12 cellular contexts compared by ENCODE assay signal in genomic region chr17:49836111-49837030, GRCh38. TPM values are rescaled to one million over a fixed set of nuclear protein-coding genes. Genes with fewer than 3 reads are reported as not detected.
DNase-seq lines count a peak whose midpoint lies in the region; ATAC-seq and TF ChIP-seq lines count a peak whose summit lies in the region.
"Had no signal": no experiment of that assay in that cellular context is flagged by ENCODE, and none has a peak within 500 bp of the region (broad histone marks: within the 10 kb centered on the region; RNA-seq: fewer than 3 reads in every experiment).

No MANE protein-coding gene starts in this region.

- no peak overlapping the region for H2BK12ac ChIP-seq in neuronal stem cell (ENCODE audit: low read length)

- no peaks in the 10 kb centered on the region for H3K9me3 ChIP-seq in SJSA1 (replicated peaks)
- no peaks in the 10 kb centered on the region for H3K9me3 ChIP-seq in psoas muscle
- H3K9me3 ChIP-seq in neuronal stem cell (replicated peaks in 1 of 2; ENCODE audit: control insufficient read depth in 2 of 2, insufficient read depth in 1 of 2, low read depth in 1 of 2, low read length in 2 of 2): no peaks in the 10 kb centered on the region

- H3K4me3 ChIP-seq in SJSA1 (no peak overlapping the region), fibroblast of villous mesenchyme (ENCODE audit: low read depth, low read length) (no peak overlapping the region), psoas muscle (peak overlapping the region; percentile 11), neuronal stem cell (ENCODE audit: low read length in 2 of 2) (no peak overlapping the region)

- H3K27ac ChIP-seq in SJSA1: peak overlapping the region; percentile 49
- peak overlapping the region; percentile 67 for H3K27ac ChIP-seq in psoas muscle
- H3K27ac ChIP-seq in neuronal stem cell (replicated peaks; ENCODE audit: low read length): no peak overlapping the region

- H2AK5ac ChIP-seq in neuronal stem cell (ENCODE audit: low read depth, low read length): no peak overlapping the region

- H3K4me1 ChIP-seq in SJSA1 (replicated peaks) (peaks cover 20% of the 10 kb centered on the region), psoas muscle (peaks cover 30% of the 10 kb centered on the region), neuronal stem cell (ENCODE audit: control insufficient read depth in 2 of 2, insufficient read depth in 1 of 2, low read depth in 1 of 2, low read length in 2 of 2) (no peaks in the 10 kb centered on the region)

- no peaks in the 10 kb centered on the region for H3K27me3 ChIP-seq in SJSA1 (replicated peaks)
- H3K27me3 ChIP-seq in psoas muscle (ENCODE audit: insufficient read depth in 3 of 3, low read length in 2 of 3): no peaks in the 10 kb centered on the region
- H3K27me3 ChIP-seq in neuronal stem cell (ENCODE audit: control insufficient read depth in 3 of 3, insufficient read depth in 3 of 3, low read depth in 1 of 3, low read length in 3 of 3): no peaks in the 10 kb centered on the region

- H3K4ac ChIP-seq in neuronal stem cell (ENCODE audit: low read length): no peak overlapping the region

- no peak overlapping the region for H2BK120ac ChIP-seq in neuronal stem cell (ENCODE audit: low read depth, low read length)

- H3K36me3 ChIP-seq in SJSA1 (peaks cover 33% of the 10 kb centered on the region), psoas muscle (ENCODE audit: insufficient read depth in 1 of 2, low read depth in 1 of 2) (peaks cover 5 to 22% of the 10 kb centered on the region in 2 donors), neuronal stem cell (replicated peaks in 1 of 2; ENCODE audit: control insufficient read depth in 2 of 2, insufficient read depth in 2 of 2, low read length in 2 of 2) (peaks cover 19 to 27% of the 10 kb centered on the region in 2 donors)

- H2AFZ ChIP-seq in neuronal stem cell (ENCODE audit: low read length): no peak overlapping the region

- intact Hi-C loops in psoas muscle (cut with DNase I): no loop called here

- no peak overlapping the region for H3K4me2 ChIP-seq in neuronal stem cell (ENCODE audit: insufficient read depth, low read length, poor library complexity, severe bottlenecking)

- H3K9ac ChIP-seq in neuronal stem cell (ENCODE audit: low read depth, low read length, poor library complexity): no peak overlapping the region

- no peak overlapping the region for H4K8ac ChIP-seq in neuronal stem cell (ENCODE audit: low read depth, low read length)

- no peak overlapping the region for H3K18ac ChIP-seq in neuronal stem cell (ENCODE audit: low read length)

- H4K91ac ChIP-seq in neuronal stem cell (ENCODE audit: low read depth, low read length, poor library complexity): no peak overlapping the region

- no peak overlapping the region for H2BK5ac ChIP-seq in neuronal stem cell (ENCODE audit: low read length)

- no peak overlapping the region for H3K23ac ChIP-seq in neuronal stem cell (ENCODE audit: low read depth, low read length, poor library complexity)

- TF ChIP-seq CTCF in fibroblast of villous mesenchyme (IDR thresholded peaks at IDR 0.05; ENCODE audit: insufficient read depth, low read depth, low read length): no peak
- TF ChIP-seq CTCF in psoas muscle (IDR thresholded peaks at IDR 0.05): no peak

- WGBS in psoas muscle, 3 donors: 30 to 37% (median 35%) methylated on average over 16 of the region's 16 CpGs
- no CpG with 5 or more reads among the region's 16 CpGs for WGBS in neuronal stem cell (ENCODE audit: extremely low coverage in 2 of 2, insufficient read length in 2 of 2, insufficient replicate concordance in 1 of 2), 2 donors

- peak; percentile 70 to 86 (median 76) for ATAC-seq in psoas muscle
- ATAC-seq in GM19395 (IDR thresholded peaks at IDR 0.05; ENCODE audit: unreplicated experiment): no peak
- ATAC-seq: activated CD4-positive, CD25-positive, alpha-beta regulatory T cell treated with anti-CD3 and anti-CD28 coated beads, Interleukin-2, amount 50 U/mL, for 24 hours had no signal

- no peak overlapping the region for H3K14ac ChIP-seq in neuronal stem cell (ENCODE audit: low read length)

- no peak overlapping the region for H2BK15ac ChIP-seq in neuronal stem cell (ENCODE audit: low read length)

- DNase-seq in DMS79 (lab: John Stamatoyannopoulos, UW): peak; percentile 36
- DNase-seq in SJSA1 (ENCODE audit: low read depth in 1 of 2, low spot score in 2 of 2): peak in 1 of 2 experiments; percentile 78
- peak; percentile 21 for DNase-seq in fibroblast of villous mesenchyme (ENCODE audit: low read depth)
- no peak for DNase-seq in psoas muscle
- DNase-seq in neuronal stem cell (ENCODE audit: low spot score): no peak
- no peak for DNase-seq in islet precursor cell
- DNase-seq in midbrain (lab: John Stamatoyannopoulos, UW): no peak
- DNase-seq: HFFc6, trophoblast cell had no signal

- peaks cover 2% of the 10 kb centered on the region for H3K79me1 ChIP-seq in neuronal stem cell (ENCODE audit: low read depth, low read length)

RNA-seq across cellular contexts. Expression of gene TAC4, which starts 11.5 kb away (rescaled TPM):
- total RNA-seq in SJSA1 (2014; rRNA removed; shearing (Covaris generic)): not detected in 2 replicates
- total RNA-seq in fibroblast of villous mesenchyme (not detected in 2 replicates), psoas muscle (not detected)
- polyA plus RNA-seq in psoas muscle: not detected
- not detected for polyA plus RNA-seq in neuronal stem cell (2013, experiment 1 of 2)
- polyA plus RNA-seq in neuronal stem cell (2013, experiment 2 of 2): not detected
- total RNA-seq: HFFc6 had no signal
- polyA plus RNA-seq: adipose tissue had no signal

RNA-seq across cellular contexts. Expression of gene KAT7, which starts 47.9 kb away (rescaled TPM):
- 32.6 and 39.4 TPM in 2 replicates for total RNA-seq in SJSA1 (2014; rRNA removed; shearing (Covaris generic))
- 38.0 and 43.2 TPM in 2 replicates for total RNA-seq in fibroblast of villous mesenchyme
- total RNA-seq in psoas muscle: 10 to 100 TPM; 27.6 to 60.7 (median 54.7) TPM
- polyA plus RNA-seq in psoas muscle: 10 to 100 TPM; 15.4 to 34.1 (median 16.5) TPM
- 94.8 TPM for polyA plus RNA-seq in neuronal stem cell (2013, experiment 1 of 2)
- polyA plus RNA-seq in neuronal stem cell (2013, experiment 2 of 2): 94.3 TPM

Comparison
In these comparisons a context has a peak if more than half of its experiments do, and no peak if none do; other contexts are left out.
1. DNase-seq: peak in DMS79 (single experiment) and fibroblast of villous mesenchyme (single experiment); none in psoas muscle (0 of 2), neuronal stem cell (single experiment), islet precursor cell (single experiment) and midbrain (single experiment).